ENCODE assay signal across 17 cellular contexts in the genomic region with DNA sequence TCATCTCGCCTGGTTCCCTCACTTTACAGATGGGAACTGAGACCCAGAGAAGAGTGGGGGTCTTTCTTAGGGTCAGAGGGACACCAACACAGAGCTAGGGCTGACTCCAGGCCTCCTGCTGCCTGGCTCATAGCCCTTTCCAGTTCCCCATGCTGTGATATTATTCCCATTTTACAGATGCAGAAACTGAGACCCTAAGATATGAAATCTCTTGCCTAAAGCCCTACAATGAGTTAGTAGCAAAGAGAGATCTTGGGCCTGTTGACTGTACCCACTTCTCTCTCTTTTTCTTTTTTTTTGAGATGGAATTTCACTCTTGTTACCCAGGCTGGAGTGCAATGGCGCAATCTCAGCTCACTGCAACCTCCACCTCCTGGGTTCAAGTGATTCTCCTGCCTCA.
"Had no signal": no experiment of that assay in that cellular context is flagged by ENCODE, and none has a peak within 500 bp of the region (broad histone marks: within the 10 kb centered on the region; RNA-seq: fewer than 3 reads in every experiment).

No MANE protein-coding gene starts in this region.

- ATAC-seq: left lobe of liver, upper lobe of right lung had no signal

- H3K9me3 Mint-ChIP-seq: activated CD4-positive, alpha-beta memory T cell treated with anti-CD3 and anti-CD28 coated beads for 36 hours; central memory CD8-positive, alpha-beta T cell; neural crest cell; T-helper 2 cell treated with Interferon-gamma antibody and Interleukin-4, amounts not matched to agents 5 μg/mL and 100 μg/mL, for 36 hours had no signal

- H3K27ac ChIP-seq: brain microvascular endothelial cell, colonic mucosa, thoracic aorta, upper lobe of right lung had no signal

- H3K4me1 ChIP-seq: colonic mucosa had no signal

- H3K36me3 ChIP-seq: colonic mucosa had no signal

- H3K27me3 ChIP-seq: brain microvascular endothelial cell, colonic mucosa, upper lobe of right lung had no signal

- H3K9me3 ChIP-seq: colonic mucosa, thoracic aorta, upper lobe of right lung had no signal

- H3K27me3 Mint-ChIP-seq: activated CD4-positive, alpha-beta memory T cell treated with anti-CD3 and anti-CD28 coated beads for 36 hours; central memory CD8-positive, alpha-beta T cell; progenitor cell of endocrine pancreas had no signal

- H3K4me3 ChIP-seq: colonic mucosa, lung, thoracic aorta, upper lobe of right lung had no signal

- DNase-seq: activated CD4-positive, alpha-beta T cell treated with anti-CD3 and anti-CD28 coated beads for 4 hours; activated naive CD4-positive, alpha-beta T cell treated with anti-CD3 and anti-CD28 coated beads, Interleukin-2, amount 50 U/mL, for 16 hours; aorta; brain microvascular endothelial cell; colonic mucosa; erythroblast; head of caudate nucleus; kidney; upper lobe of right lung had no signal

- H3K27ac Mint-ChIP-seq: progenitor cell of endocrine pancreas had no signal

- H3K4me3 Mint-ChIP-seq: activated CD4-positive, alpha-beta memory T cell treated with anti-CD3 and anti-CD28 coated beads for 36 hours; central memory CD8-positive, alpha-beta T cell; neural crest cell; T-helper 2 cell treated with Interferon-gamma antibody and Interleukin-4, amounts not matched to agents 5 μg/mL and 100 μg/mL, for 36 hours had no signal
